In genomic region chr3:37427132-37427531, GRCh38 we compare ENCODE assay signal across 1 cellular context. TPM values are rescaled to one million over a fixed set of nuclear protein-coding genes. Genes with fewer than 3 reads are reported as not detected.
"Had no signal": no experiment of that assay in that cellular context is flagged by ENCODE, and none has a peak within 500 bp of the region (broad histone marks: within the 10 kb centered on the region; RNA-seq: fewer than 3 reads in every experiment).

No MANE protein-coding gene starts in this region.

RNA-seq across cellular contexts. Expression of gene ITGA9, which starts 24.8 kb away (rescaled TPM):
- total RNA-seq: bronchial epithelial cell had no signal
